8 cellular contexts compared by ENCODE assay signal in genomic region chr22:46069518-46070214, GRCh38.
DNase-seq lines count a peak whose midpoint lies in the region; TF ChIP-seq lines count a peak whose summit lies in the region.

No MANE protein-coding gene starts in this region.

- TF ChIP-seq CTCF in PC-9 (conservative IDR thresholded peaks at IDR 0.05) (no peak), retinal pigment epithelial cell (conservative IDR thresholded peaks at IDR 0.05; ENCODE audit: low read depth, low read length) (no peak), GM10248 (IDR thresholded peaks at IDR 0.05; ENCODE audit: control extremely low read depth, extremely low read depth, low read depth, missing control alignments) (no peak)

- no peaks in the 10 kb centered on the region for H3K9me3 ChIP-seq in CD8-positive, alpha-beta memory T cell (ENCODE audit: low read length)
- H3K9me3 ChIP-seq in PC-9 (ENCODE audit: insufficient read depth, low read depth): no peaks in the 10 kb centered on the region

- peaks cover 6 to 7% of the 10 kb centered on the region in 2 donors for H3K27me3 Mint-ChIP-seq in CD8-positive, alpha-beta memory T cell

- intact Hi-C loops in PC-9 (cut with micrococcal nuclease; ENCODE audit: unreplicated experiment): loop anchor here (1.0 to 5.0 kb wide), 5 partner anchors 17 to 63 kb away; no protein-coding TSS in a partner anchor

- peak overlapping the region; percentile 58 to 87 (median 79) for H3K4me3 Mint-ChIP-seq in CD8-positive, alpha-beta memory T cell

- POLR2A ChIA-PET in CD8-positive, alpha-beta memory T cell (lab: Charles Lee): no interaction called here
- POLR2A ChIA-PET in PC-9 (lab: Charles Lee; ENCODE audit: unreplicated experiment) (interaction anchor here (0.6 to 0.9 kb wide), 9 partner anchors 16 to 1562 kb away, joined by 3 to 7 read pairs (median 4); no protein-coding TSS in a partner anchor), GM10248 (lab: Yijun Ruan, JAX) (no interaction called here)

- peak overlapping the region; percentile 95 for H3K4me2 ChIP-seq in PC-9

- H3K9me2 ChIP-seq in PC-9 (ENCODE audit: insufficient read depth): no peaks in the 10 kb centered on the region

- peak overlapping the region; percentile 66; the same call in 1 of the 2 replicates for H2AFZ ChIP-seq in PC-9

- H3K4me3 ChIP-seq in CD8-positive, alpha-beta memory T cell (ENCODE audit: low read length): peak overlapping the region; percentile 42
- peak overlapping the region; percentile 70 for H3K4me3 ChIP-seq in PC-9
- peak overlapping the region; percentile 68 for H3K4me3 ChIP-seq in retinal pigment epithelial cell (ENCODE audit: low read length)

- no TSS peak for BruUV-seq in PC-9 (replicated peaks; lab: Mats Ljungman, UMichigan)

- H3K27me3 ChIP-seq in CD8-positive, alpha-beta memory T cell (ENCODE audit: insufficient read depth, low read length, poor library complexity, severe bottlenecking): no peaks in the 10 kb centered on the region
- no peaks in the 10 kb centered on the region for H3K27me3 ChIP-seq in PC-9 (ENCODE audit: insufficient read depth, low read depth)

- H3K27ac ChIP-seq in CD8-positive, alpha-beta memory T cell (ENCODE audit: low read depth, low read length): no peak overlapping the region
- H3K27ac ChIP-seq in PC-9: peak overlapping the region; percentile 94

- peaks cover 24 to 57% (median 26%) of the 10 kb centered on the region in 3 donors for H3K4me1 Mint-ChIP-seq in CD8-positive, alpha-beta memory T cell

- peaks cover 0 to 3% (median 0%) of the 10 kb centered on the region in 3 donors for H3K36me3 Mint-ChIP-seq in CD8-positive, alpha-beta memory T cell

- H3K36me3 ChIP-seq in CD8-positive, alpha-beta memory T cell (ENCODE audit: insufficient read depth, low read length): no peaks in the 10 kb centered on the region
- H3K36me3 ChIP-seq in PC-9 (ENCODE audit: low read depth): no peaks in the 10 kb centered on the region

- DNase-seq in CD8-positive, alpha-beta memory T cell: peak in 2 of 5 donors; percentile 21 to 39
- peak; percentile 94 for DNase-seq in HT-29 (ENCODE audit: low spot score)
- DNase-seq in PC-9: peak; percentile 89 to 92
- peak in 55 of 58 donors; percentile 55 to 94 (median 86) for DNase-seq in anterior cingulate cortex (lab: John Stamatoyannopoulos, UW)
- DNase-seq in hippocampal formation (lab: John Stamatoyannopoulos, UW): peak; percentile 80 to 83
- peak; percentile 55 for DNase-seq in retinal pigment epithelial cell (ENCODE audit: low read depth)
- DNase-seq in GM10248 (ENCODE audit: extremely low spot score): no peak
- no peak for DNase-seq in NCI-H1930 (lab: John Stamatoyannopoulos, UW)

- peak overlapping the region in 3 of 8 donors; percentile 39 to 75 (median 49) for H3K27ac Mint-ChIP-seq in CD8-positive, alpha-beta memory T cell

- peaks cover 4% of the 10 kb centered on the region; the same call in 1 of the 2 replicates for H4K20me1 ChIP-seq in PC-9 (ENCODE audit: insufficient read depth)

- peaks cover 17% of the 10 kb centered on the region for H3K4me1 ChIP-seq in CD8-positive, alpha-beta memory T cell (ENCODE audit: insufficient read depth, low read length)
- peaks cover 25% of the 10 kb centered on the region for H3K4me1 ChIP-seq in PC-9 (replicated peaks; ENCODE audit: insufficient read depth)

- H3K9me3 Mint-ChIP-seq in CD8-positive, alpha-beta memory T cell: no peaks in the 10 kb centered on the region

- CTCF ChIA-PET in CD8-positive, alpha-beta memory T cell (lab: Charles Lee): interaction anchor here (2.3 kb wide), 1 partner anchor 64 kb away, joined by 9 read pairs; no protein-coding TSS in a partner anchor
- CTCF ChIA-PET in PC-9 (lab: Charles Lee): interaction anchor here (0.7 to 0.8 kb wide), 2 partner anchors 11 to 62 kb away, joined by 3 read pairs; no protein-coding TSS in a partner anchor
- CTCF ChIA-PET in GM10248 (lab: Yijun Ruan, JAX): interaction anchor here (0.7 to 1.3 kb wide), 4 partner anchors 11 to 64 kb away, joined by 3 to 4 read pairs (median 4); no protein-coding TSS in a partner anchor

- peaks cover 74% of the 10 kb centered on the region for H3K79me2 ChIP-seq in PC-9 (ENCODE audit: low read depth)

- H3F3A ChIP-seq in PC-9 (ENCODE audit: insufficient read depth, low read depth): peaks cover 37% of the 10 kb centered on the region

Comparison
In these comparisons a context has a peak if more than half of its experiments do, and no peak if none do; other contexts are left out.
1. DNase-seq: peak in HT-29 (single experiment), PC-9 (2 of 2), anterior cingulate cortex (55 of 58), hippocampal formation (2 of 2) and retinal pigment epithelial cell (single experiment); none in GM10248 (single experiment) and NCI-H1930 (0 of 2).
2. Peak in every context shown above with its lines, with median percentiles within 50 percentile points of each other: H3K4me3 ChIP-seq.